Comparison of ENCODE assay signal across 10 cellular contexts in genomic region chr1:80272495-80272894, GRCh38.
"Had no signal": no experiment of that assay in that cellular context is flagged by ENCODE, and none has a peak within 500 bp of the region (broad histone marks: within the 10 kb centered on the region; RNA-seq: fewer than 3 reads in every experiment).

No MANE protein-coding gene starts in this region.

- H3K4me3 ChIP-seq: GM23248, HAP-1 had no signal

- FAIRE-seq: H1, H54 had no signal

- H3K9me3 Mint-ChIP-seq: H9 had no signal

- H3K4me3 Mint-ChIP-seq: H9, HFFc6 had no signal

- H3K27ac Mint-ChIP-seq: H9, HFFc6 had no signal

- ATAC-seq: HCT116 had no signal

- H3K36me3 ChIP-seq: HAP-1 had no signal

- H3K4me1 ChIP-seq: HAP-1 had no signal

- H3K27ac ChIP-seq: GM23248 had no signal

- H3K9ac ChIP-seq: GM23248 had no signal

- H3K9me3 ChIP-seq: HAP-1 had no signal

- DNase-seq: GM23248, GOT3, H7, H9, HCEC 1CT, HFFc6 had no signal

- H2AFZ ChIP-seq: GM23248 had no signal
